30 cellular contexts compared by ENCODE assay signal in genomic region chr13:38941353-38941945, GRCh38. TPM values are rescaled to one million over a fixed set of nuclear protein-coding genes. Genes with fewer than 3 reads are reported as not detected.
A peak's percentile ranks its signal among the peaks of the same experiment; 100 is the strongest.
DNase-seq lines count a peak whose midpoint lies in the region; ATAC-seq, FAIRE-seq and TF ChIP-seq lines count a peak whose summit lies in the region.
"Had no signal": no experiment of that assay in that cellular context is flagged by ENCODE, and none has a peak within 500 bp of the region (broad histone marks: within the 10 kb centered on the region; RNA-seq: fewer than 3 reads in every experiment).

No MANE protein-coding gene starts in this region.

- H3K27ac Mint-ChIP-seq in GM23338: no peak overlapping the region; the same call in 1 of the 2 replicates
- H3K27ac Mint-ChIP-seq: activated naive CD8-positive, alpha-beta T cell treated with anti-CD3 and anti-CD28 coated beads, Interleukin-2, amount 50 U/mL, for 24 hours; activated T-cell treated with anti-CD3 and anti-CD28 coated beads, Interleukin-2, amount 50 U/mL, for 24 hours; H9; immature natural killer cell; nephron had no signal

- peaks cover 7% of the 10 kb centered on the region for H3K27me3 Mint-ChIP-seq in GM23338 (ENCODE audit: insufficient read depth, low read depth, poor library complexity)

- no peaks in the 10 kb centered on the region for H3K9me3 ChIP-seq in BLaER1
- H3K9me3 ChIP-seq in adipocyte (ENCODE audit: control insufficient read depth, low read length): no peaks in the 10 kb centered on the region
- no peaks in the 10 kb centered on the region for H3K9me3 ChIP-seq in A673 (ENCODE audit: low read depth, low read length, poor library complexity, severe bottlenecking)
- H3K9me3 ChIP-seq: BE2C, thoracic aorta, uterus had no signal

- H3F3A ChIP-seq in GM23338 (replicated peaks; ENCODE audit: low read depth): no peaks in the 10 kb centered on the region

- no peak for ATAC-seq in GM23338
- no peak for ATAC-seq in esophagus mucosa
- ATAC-seq: activated naive CD8-positive, alpha-beta T cell treated with anti-CD3 and anti-CD28 coated beads, Interleukin-2, amount 50 U/mL, for 24 hours; left colon had no signal

- intact Hi-C loops in A673 (cut with micrococcal nuclease; ENCODE audit: unreplicated experiment): no loop called here

- H4K20me1 ChIP-seq in BLaER1: no peaks in the 10 kb centered on the region
- no peaks in the 10 kb centered on the region for H4K20me1 ChIP-seq in GM23338 (replicated peaks; ENCODE audit: insufficient read depth)

- POLR2A ChIA-PET in A673 (lab: Charles Lee; ENCODE audit: low non-redundant PET): no interaction called here

- no TSS peak for BruUV-seq in A673 (replicated peaks; lab: Mats Ljungman, UMichigan)

- H3K4me2 ChIP-seq in BLaER1: 0 out of 2 replicates have a peak overlapping the region, but pooled peaks have one; percentile 14
- no peak overlapping the region for H3K4me2 ChIP-seq in GM23338

- H3K27me3 ChIP-seq in BLaER1 (no peaks in the 10 kb centered on the region), GM23338 (ENCODE audit: insufficient read depth) (no peaks in the 10 kb centered on the region), adipocyte (replicated peaks; ENCODE audit: control insufficient read depth, insufficient read depth, low read length) (peaks cover 8% of the 10 kb centered on the region), A673 (replicated peaks; ENCODE audit: insufficient read depth, low read depth, low read length, poor library complexity) (no peaks in the 10 kb centered on the region)
- H3K27me3 ChIP-seq: uterus had no signal

- peaks cover 10% of the 10 kb centered on the region; the same call in 1 of the 2 replicates for H3K9me2 ChIP-seq in GM23338 (ENCODE audit: insufficient read depth)

- CTCF ChIA-PET in A673 (lab: Charles Lee): no interaction called here

- no peaks in the 10 kb centered on the region for H3K9me3 Mint-ChIP-seq in GM23338
- H3K9me3 Mint-ChIP-seq: activated naive CD8-positive, alpha-beta T cell treated with anti-CD3 and anti-CD28 coated beads, Interleukin-2, amount 50 U/mL, for 24 hours; activated T-cell treated with anti-CD3 and anti-CD28 coated beads, Interleukin-2, amount 50 U/mL, for 24 hours; central memory CD8-positive, alpha-beta T cell; H9; immature natural killer cell; nephron had no signal

- FAIRE-seq in urothelium cell line (lab: Jason Lieb, UNC): no peak
- FAIRE-seq: small intestine had no signal

- H3K27ac ChIP-seq in BLaER1: no peak overlapping the region
- H3K27ac ChIP-seq in GM23338 (ENCODE audit: low read depth): no peak overlapping the region
- no peak overlapping the region for H3K27ac ChIP-seq in A673 (ENCODE audit: low read depth, low read length, poor library complexity, severe bottlenecking)
- H3K27ac ChIP-seq: dorsolateral prefrontal cortex, thoracic aorta, uterus had no signal

- no peak overlapping the region for H3K4me3 ChIP-seq in BLaER1
- H3K4me3 ChIP-seq in GM23338: no peak overlapping the region
- H3K4me3 ChIP-seq in adipocyte (ENCODE audit: low read length): no peak overlapping the region
- no peak overlapping the region for H3K4me3 ChIP-seq in A673 (ENCODE audit: low read depth, low read length, poor library complexity, severe bottlenecking)
- H3K4me3 ChIP-seq: dorsolateral prefrontal cortex, thoracic aorta, uterus had no signal

- H3K79me2 ChIP-seq in GM23338 (replicated peaks; ENCODE audit: insufficient read depth): no peaks in the 10 kb centered on the region

- TF ChIP-seq CTCF in GM23338 (conservative IDR thresholded peaks at IDR 0.05; ENCODE audit: low read depth in 2 of 2) (no peak), A673 (conservative IDR thresholded peaks at IDR 0.05; ENCODE audit: low read depth, low read length) (no peak)

- no peaks in the 10 kb centered on the region for H3K4me1 Mint-ChIP-seq in GM23338
- H3K4me1 Mint-ChIP-seq: activated naive CD8-positive, alpha-beta T cell treated with anti-CD3 and anti-CD28 coated beads, Interleukin-2, amount 50 U/mL, for 24 hours; central memory CD8-positive, alpha-beta T cell; H9; immature natural killer cell; nephron had no signal

- H2AFZ ChIP-seq in GM23338: peak overlapping the region; percentile 48; the same call in 1 of the 2 replicates

- H3K9ac ChIP-seq in BLaER1 (no peak overlapping the region), adipocyte (ENCODE audit: low read length) (no peak overlapping the region)

- H3K4me1 ChIP-seq in BLaER1: peaks cover 4% of the 10 kb centered on the region; the same call in 1 of the 2 replicates
- H3K4me1 ChIP-seq in GM23338 (ENCODE audit: insufficient read depth): no peaks in the 10 kb centered on the region
- H3K4me1 ChIP-seq in adipocyte (ENCODE audit: control insufficient read depth, insufficient read depth, low read length): no peaks in the 10 kb centered on the region
- H3K4me1 ChIP-seq in A673 (ENCODE audit: insufficient read depth, low read length, poor library complexity, severe bottlenecking): no peaks in the 10 kb centered on the region
- H3K4me1 ChIP-seq: BE2C, uterus had no signal

- no peaks in the 10 kb centered on the region for H3K36me3 Mint-ChIP-seq in GM23338 (ENCODE audit: low read depth)
- H3K36me3 Mint-ChIP-seq: immature natural killer cell had no signal

- H3K36me3 ChIP-seq in BLaER1 (no peaks in the 10 kb centered on the region), GM23338 (ENCODE audit: insufficient read depth) (no peaks in the 10 kb centered on the region), adipocyte (ENCODE audit: control insufficient read depth, insufficient read depth, low read length, severe bottlenecking) (no peaks in the 10 kb centered on the region), A673 (ENCODE audit: insufficient read depth, low read length, poor library complexity, severe bottlenecking) (no peaks in the 10 kb centered on the region)
- H3K36me3 ChIP-seq: BE2C, thoracic aorta, uterus had no signal

- no peak overlapping the region for H3K4me3 Mint-ChIP-seq in GM23338
- H3K4me3 Mint-ChIP-seq: activated naive CD8-positive, alpha-beta T cell treated with anti-CD3 and anti-CD28 coated beads, Interleukin-2, amount 50 U/mL, for 24 hours; activated T-cell treated with anti-CD3 and anti-CD28 coated beads, Interleukin-2, amount 50 U/mL, for 24 hours; central memory CD8-positive, alpha-beta T cell; H9; immature natural killer cell; nephron had no signal

- DNase-seq in GM23338 (ENCODE audit: low spot score): no peak
- DNase-seq in adipocyte (ENCODE audit: low read depth): peak; percentile 59
- peak; percentile 3 for DNase-seq in iris pigment epithelial cell (ENCODE audit: low read depth)
- no peak for DNase-seq in A673 (ENCODE audit: low spot score)
- no peak for DNase-seq in urothelium cell line (ENCODE audit: low spot score)
- no peak for DNase-seq in NCI-H748 treated with DMSO at 0.1 percent for 48 hours (lab: John Stamatoyannopoulos, UW)
- DNase-seq: ACHN; activated CD4-positive, CD25-positive, alpha-beta regulatory T cell; activated naive CD8-positive, alpha-beta T cell treated with anti-CD3 and anti-CD28 coated beads, Interleukin-2, amount 50 U/mL, for 24 hours; activated T-cell treated with anti-CD3 and anti-CD28 coated beads, Interleukin-2, amount 50 U/mL, for 24 hours; BE2C; DMS153; dorsolateral prefrontal cortex; GDM1; H9; immature natural killer cell; left colon; NCI-H446; small intestine; stimulated activated naive CD4-positive, alpha-beta T cell treated with Interleukin-2 at 50 U/mL for 16 hours; uterus had no signal

TF ChIP-seq in GM23338, 12 proteins besides CTCF, POLR2A, EP300 and RAD21 (continues in another document):
- TF ChIP-seq CREB1 (CRISPR knock-in tag; IDR thresholded peaks at IDR 0.05; ENCODE audit: low read depth): no peak
- TF ChIP-seq EZH2phosphoT487 (IDR thresholded peaks at IDR 0.05; ENCODE audit: unreplicated experiment): no peak
- no peak for TF ChIP-seq NANOG (IDR thresholded peaks at IDR 0.05; ENCODE audit: borderline replicate concordance)
- no peak for TF ChIP-seq EZH2 (IDR thresholded peaks at IDR 0.05; ENCODE audit: low read depth, unreplicated experiment)
- TF ChIP-seq STAT1 (IDR thresholded peaks at IDR 0.05; ENCODE audit: unreplicated experiment): no peak
- TF ChIP-seq JUNB (IDR thresholded peaks at IDR 0.05; ENCODE audit: unreplicated experiment): no peak
- TF ChIP-seq ETS1 (IDR thresholded peaks at IDR 0.05): no peak
- no peak for TF ChIP-seq ZNF114 (CRISPR knock-in tag; IDR thresholded peaks at IDR 0.05)
- no peak for TF ChIP-seq ZNF331 (CRISPR knock-in tag; IDR thresholded peaks at IDR 0.05; ENCODE audit: low read depth)

RNA-seq across cellular contexts. Expression of gene STOML3, which starts 49.2 kb away (rescaled TPM):
- total RNA-seq in GM23338 (2014; rRNA removed; shearing (Covaris generic)): 0.16 TPM in 1 of 2 replicates, not detected in the other
- not detected in 2 replicates for polyA plus RNA-seq in GM23338 (2016; fragmentation: Nextera tagmentation; extraction: Ambion mirVana)
- not detected in 2 replicates for total RNA-seq in A673 (2021)
- total RNA-seq in esophagus mucosa: not detected
- total RNA-seq: dorsolateral prefrontal cortex; H9; lung microvascular endothelial cell; osteoblast; SK-MEL-5; T-helper 1 cell treated with Interleukin-12 subunit alpha and Interleukin-12 subunit beta and Interleukin-4 antibody, amounts not matched to agents 30 ng/mL and 1 ng/mL, for 36 hours; thoracic aorta had no signal
- polyA plus RNA-seq: immature natural killer cell, small intestine had no signal

Comparison
In these comparisons a context has a peak if more than half of its experiments do, and no peak if none do; other contexts are left out.
1. DNase-seq: peak in adipocyte (single experiment) and iris pigment epithelial cell (single experiment); none in GM23338 (single experiment), A673 (single experiment), urothelium cell line (single experiment) and NCI-H748 treated with DMSO at 0.1 percent for 48 hours (single experiment).